Comparison of ENCODE assay signal across 9 cellular contexts in genomic region chr11:32334822-32335221, GRCh38.
DNase-seq lines count a peak whose midpoint lies in the region; ATAC-seq, FAIRE-seq and TF ChIP-seq lines count a peak whose summit lies in the region.
"Had no signal": no experiment of that assay in that cellular context is flagged by ENCODE, and none has a peak within 500 bp of the region (broad histone marks: within the 10 kb centered on the region; RNA-seq: fewer than 3 reads in every experiment).

No MANE protein-coding gene starts in this region.

- TF ChIP-seq CTCF in fibroblast of the aortic adventitia (IDR thresholded peaks at IDR 0.05; ENCODE audit: insufficient read depth, low read length) (peak; percentile 19), testis (IDR thresholded peaks at IDR 0.05) (peak; percentile 18 to 24 (median 23)), dorsolateral prefrontal cortex (IDR thresholded peaks at IDR 0.05 in 54 of 56, conservative IDR thresholded peaks at IDR 0.05 in 2 of 56; ENCODE audit: low read depth in 1 of 56, partially characterized antibody in 56 of 56) (peak in 2 of 56 donors; percentile 10 to 18)

- H3K27me3 ChIP-seq in testis (no peaks in the 10 kb centered on the region), dorsolateral prefrontal cortex (peaks cover 0 to 28% (median 0%) of the 10 kb centered on the region in 45 donors)

- H3K27ac ChIP-seq in testis (peak overlapping the region; percentile 22 to 75), dorsolateral prefrontal cortex (no peak overlapping the region)

- no peak for ATAC-seq in HG02759 (IDR thresholded peaks at IDR 0.05; ENCODE audit: unreplicated experiment)

- FAIRE-seq in GM19239 (lab: Jason Lieb, UNC) = no peak

- intact Hi-C loops in testis (cut with DNase I; ENCODE audit: low total_unique reads) (no loop called here), dorsolateral prefrontal cortex (cut with DNase I) (no loop called here)

- no peaks in the 10 kb centered on the region for H3K9me3 ChIP-seq in testis

- H3K36me3 ChIP-seq in testis (ENCODE audit: low read depth, missing control alignments) = no peaks in the 10 kb centered on the region

- DNase-seq in activated effector memory CD4-positive, alpha-beta T cell treated with anti-CD3 and anti-CD28 coated beads, Interleukin-2, amount 50 U/mL, for 16 hours = peak; percentile 66
- DNase-seq in activated effector memory CD4-positive, alpha-beta T cell treated with Interleukin-2 at 50 U/mL for 16 hours = no peak
- DNase-seq in OCI-M1 (lab: John Stamatoyannopoulos, UW) (peak; percentile 33), fibroblast of the aortic adventitia (ENCODE audit: low read depth) (no peak), testis (peak; percentile 53), GM19239 (ENCODE audit: insufficient read length, low spot score) (no peak), dorsolateral prefrontal cortex (no peak)
- DNase-seq: DMS79 had no signal

- peaks cover 27% of the 10 kb centered on the region for H3K4me1 ChIP-seq in testis

- H3K4me3 ChIP-seq in fibroblast of the aortic adventitia (ENCODE audit: low read depth, low read length) (no peak overlapping the region), testis (no peak overlapping the region), dorsolateral prefrontal cortex (no peak overlapping the region)

- TF ChIP-seq POLR2A in testis (IDR thresholded peaks at IDR 0.05) = no peak

- WGBS in testis, 2 donors = 78 to 79% methylated on average over 7 to 8 of the region's 8 CpGs

Comparison
In these comparisons a context has a peak if more than half of its experiments do, and no peak if none do; other contexts are left out.
1. DNase-seq: peak in activated effector memory CD4-positive, alpha-beta T cell treated with anti-CD3 and anti-CD28 coated beads, Interleukin-2, amount 50 U/mL, for 16 hours (single experiment), OCI-M1 (single experiment) and testis (single experiment); none in activated effector memory CD4-positive, alpha-beta T cell treated with Interleukin-2 at 50 U/mL for 16 hours (single experiment), fibroblast of the aortic adventitia (single experiment), GM19239 (single experiment) and dorsolateral prefrontal cortex (0 of 10).
2. H3K27ac ChIP-seq: peak in testis (2 of 2); none in dorsolateral prefrontal cortex (0 of 59).